ENCODE assay signal across 8 cellular contexts in genomic region chr12:89352492-89353187, GRCh38. TPM values are rescaled to one million over a fixed set of nuclear protein-coding genes. Genes with fewer than 3 reads are reported as not detected.
A peak's percentile ranks its signal among the peaks of the same experiment; 100 is the strongest.
DNase-seq lines count a peak whose midpoint lies in the region; ATAC-seq and TF ChIP-seq lines count a peak whose summit lies in the region.

DUSP6 (minus strand) TSS chr12:89352501; CDS start chr12:89352039, 462 bp downstream.

- H3K9me2 ChIP-seq in DOHH2 (replicated peaks; ENCODE audit: control insufficient read depth, low read length) = no peaks in the 10 kb centered on the region

- H3K79me2 ChIP-seq in DOHH2 (ENCODE audit: control insufficient read depth, low read length) = no peaks in the 10 kb centered on the region

- intact Hi-C loops in ascending aorta (cut with DNase I) (loop anchor here (1.0 to 10.0 kb wide), 10 partner anchors 22 to 1208 kb away; partner anchors contain the start of genes ATP2B1, CEP290, POC1B and TMTC3), left ventricle myocardium superior (cut with micrococcal nuclease) (loop anchor here (10.0 kb wide), 2 partner anchors 102 to 298 kb away; no protein-coding TSS in a partner anchor), posterior vena cava (cut with DNase I) (loop anchor here (5.0 to 10.0 kb wide), 4 partner anchors 100 to 190 kb away; partner anchors contain the start of gene GALNT4 (in 1 of the 2)), transverse colon (cut with DNase I; ENCODE audit: low total_unique reads) (loop anchor here (5.0 to 10.0 kb wide), 3 partner anchors 110 to 300 kb away; partner anchors contain the start of genes GALNT4 and POC1B)

- no peaks in the 10 kb centered on the region for H4K20me1 ChIP-seq in DOHH2 (ENCODE audit: control insufficient read depth, insufficient read depth, low read depth, low read length)

- H3K4me2 ChIP-seq in DOHH2 (ENCODE audit: low read length) = peak within 1 kb of the TSS; percentile 80

- peak within 1 kb of the TSS; percentile 77 for H3K4me3 ChIP-seq in DOHH2 (ENCODE audit: low read length)
- peak within 1 kb of the TSS; percentile 84 to 98 for H3K4me3 ChIP-seq in ascending aorta
- peak within 1 kb of the TSS; percentile 61 to 71 (median 67) for H3K4me3 ChIP-seq in transverse colon

- TF ChIP-seq EP300 in transverse colon (IDR thresholded peaks at IDR 0.05; ENCODE audit: low read depth) = peak; percentile 6

- 1% methylated on average over 14 to 34 of the region's 34 CpGs for WGBS in transverse colon (ENCODE audit: low coverage in 1 of 2), 2 donors

- peak within 1 kb of the TSS; percentile 70 for H3K27ac ChIP-seq in DOHH2 (ENCODE audit: low read depth, low read length)
- peak within 1 kb of the TSS; percentile 100 for H3K27ac ChIP-seq in ascending aorta
- peak within 1 kb of the TSS; percentile 96 to 98 (median 98) for H3K27ac ChIP-seq in transverse colon

- in situ Hi-C loops in transverse colon (cut with MboI; ENCODE audit: low pct_ligation_motif_present in 1 of 4, low pct_unique_long_range_greater_than_20kb in 1 of 4, low sequenced_read_pairs in 3 of 4) = loop anchor here in 1 of 4 donors (10.0 kb wide), 1 partner anchor 102 kb away; no protein-coding TSS in a partner anchor

- H3K27me3 ChIP-seq in DOHH2 (ENCODE audit: control insufficient read depth, low read length) (peaks cover 91% of the 10 kb centered on the region), ascending aorta (no peaks in the 10 kb centered on the region), transverse colon (no peaks in the 10 kb centered on the region)

- no peaks in the 10 kb centered on the region for H3K9me3 ChIP-seq in DOHH2 (ENCODE audit: control insufficient read depth, insufficient read depth, low read length)
- no peaks in the 10 kb centered on the region for H3K9me3 ChIP-seq in ascending aorta
- H3K9me3 ChIP-seq in transverse colon = no peaks in the 10 kb centered on the region

- no peak for TF ChIP-seq CTCF in DOHH2 (IDR thresholded peaks at IDR 0.05; ENCODE audit: low read depth, low read length, poor library complexity, severe bottlenecking)
- no peak for TF ChIP-seq CTCF in ascending aorta (IDR thresholded peaks at IDR 0.05)
- TF ChIP-seq CTCF in transverse colon (IDR thresholded peaks at IDR 0.05) = no peak

- peaks cover 13% of the 10 kb centered on the region for H3F3A ChIP-seq in DOHH2 (ENCODE audit: control insufficient read depth, insufficient read depth)

- ATAC-seq in HG02623 (IDR thresholded peaks at IDR 0.05; ENCODE audit: unreplicated experiment) (peak; percentile 32), left ventricle myocardium superior (peak; percentile 74)

- H3K4me1 ChIP-seq in DOHH2 (ENCODE audit: control insufficient read depth, low read length) (peaks cover 68% of the 10 kb centered on the region), ascending aorta (peaks cover 9 to 23% of the 10 kb centered on the region in 2 donors), transverse colon (peaks cover 8 to 60% (median 21%) of the 10 kb centered on the region in 4 donors)

- DNase-seq in NCI-H2029 (lab: John Stamatoyannopoulos, UW) = peak; percentile 99
- DNase-seq in T1000 (lab: John Stamatoyannopoulos, UW) = peak; percentile 95
- DNase-seq in ascending aorta (ENCODE audit: low spot score in 2 of 2) = peak; percentile 94 to 98
- peak; percentile 93 for DNase-seq in left ventricle myocardium superior
- peak; percentile 98 for DNase-seq in posterior vena cava (ENCODE audit: low spot score)
- DNase-seq in transverse colon = peak; percentile 97

- H3K36me3 ChIP-seq in DOHH2 (ENCODE audit: control insufficient read depth, low read length) (no peaks in the 10 kb centered on the region), ascending aorta (peaks cover 0 to 17% of the 10 kb centered on the region in 2 donors), transverse colon (no peaks in the 10 kb centered on the region)

- peak; percentile 86 for TF ChIP-seq POLR2A in transverse colon (IDR thresholded peaks at IDR 0.05)

RNA-seq across cellular contexts. Expression of gene DUSP6, which starts in this region (rescaled TPM):
- 370 TPM for total RNA-seq in ascending aorta
- total RNA-seq in left ventricle myocardium superior = 23.0 TPM
- 10 to 100 TPM; 42.2 to 49.6 TPM for total RNA-seq in posterior vena cava
- total RNA-seq in transverse colon = 10 to 100 TPM; 22.9 to 83.4 (median 53.2) TPM

Comparison
In these comparisons a context has a peak if more than half of its experiments do, and no peak if none do; other contexts are left out.
1. Peak in every context shown above with its lines: DNase-seq, ATAC-seq, H3K4me3 ChIP-seq and H3K27ac ChIP-seq.